Comparison of ENCODE assay signal across 8 cellular contexts in the genomic region with DNA sequence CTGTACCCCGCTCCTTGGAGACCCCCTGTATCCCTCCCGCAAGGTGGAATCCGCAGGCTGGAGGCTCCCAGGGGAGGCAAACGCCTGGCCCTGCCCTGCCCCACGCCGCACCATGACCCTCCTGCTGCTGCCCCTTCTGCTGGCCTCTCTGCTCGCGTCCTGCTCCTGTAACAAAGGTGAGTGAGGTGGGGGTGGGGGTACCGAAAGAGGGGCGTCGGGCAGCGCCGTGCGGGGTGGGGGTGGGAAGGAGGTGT.
A peak's percentile ranks its signal among the peaks of the same experiment; 100 is the strongest.
DNase-seq lines count a peak whose midpoint lies in the region; ATAC-seq and TF ChIP-seq lines count a peak whose summit lies in the region.

No MANE protein-coding gene starts in this region.

- TF ChIP-seq CTCF in GM06990 (IDR thresholded peaks at IDR 0.05; ENCODE audit: insufficient read depth, low read length, poor library complexity, severe bottlenecking) (no peak), neutrophil (IDR thresholded peaks at IDR 0.05) (no peak)

- peak overlapping the region; percentile 85 for H3K4me3 ChIP-seq in GM06990 (replicated peaks; ENCODE audit: low read depth, low read length)
- peak overlapping the region; percentile 74 for H3K4me3 ChIP-seq in endocrine pancreas (ENCODE audit: control insufficient read depth, insufficient read depth, low read length)
- peak overlapping the region; percentile 56 to 64 for H3K4me3 ChIP-seq in neutrophil (ENCODE audit: low read depth in 1 of 2, low read length in 1 of 2)

- H3K27me3 ChIP-seq in GM06990 (replicated peaks; ENCODE audit: control insufficient read depth, insufficient read depth, low read length): no peaks in the 10 kb centered on the region
- H3K27me3 ChIP-seq in endocrine pancreas (ENCODE audit: control insufficient read depth, insufficient read depth, low read length): no peaks in the 10 kb centered on the region
- H3K27me3 ChIP-seq in neutrophil: peaks cover 52% of the 10 kb centered on the region

- H3K27ac ChIP-seq in KOPT-K1 (ENCODE audit: low read depth, low read length, poor library complexity, severe bottlenecking): peak overlapping the region; percentile 45
- H3K27ac ChIP-seq in neutrophil: no peak overlapping the region

- ATAC-seq in GM18868 (IDR thresholded peaks at IDR 0.05; ENCODE audit: unreplicated experiment): no peak

- no peaks in the 10 kb centered on the region for H3K9me3 ChIP-seq in KOPT-K1 (ENCODE audit: insufficient read depth, low read length, poor library complexity, severe bottlenecking)
- no peaks in the 10 kb centered on the region for H3K9me3 ChIP-seq in endocrine pancreas (ENCODE audit: control insufficient read depth, low read length)
- H3K9me3 ChIP-seq in neutrophil: no peaks in the 10 kb centered on the region

- H3K9ac ChIP-seq in endocrine pancreas (ENCODE audit: control insufficient read depth, insufficient read depth, low read length): peak overlapping the region; percentile 90

- no peaks in the 10 kb centered on the region for H3K4me1 ChIP-seq in endocrine pancreas (ENCODE audit: control insufficient read depth, insufficient read depth, low read length)
- peaks cover 19 to 20% of the 10 kb centered on the region in 2 experiments for H3K4me1 ChIP-seq in neutrophil (ENCODE audit: control insufficient read depth in 1 of 2, insufficient read depth in 1 of 2, low read depth in 1 of 2, low read length in 1 of 2)

- DNase-seq in GM06990 (ENCODE audit: extremely low read depth, insufficient read length) (no peak), NOMO-1 (lab: John Stamatoyannopoulos, UW; ENCODE audit: unreplicated experiment in 2 of 2) (no peak), SKM-1 treated with dmso at 0.1 percent for 144 hours (lab: John Stamatoyannopoulos, UW; ENCODE audit: unreplicated experiment) (no peak), DMS114 treated with DMSO at 0.1 percent for 48 hours (lab: John Stamatoyannopoulos, UW; ENCODE audit: unreplicated experiment) (no peak)

- peaks cover 2% of the 10 kb centered on the region for H3K36me3 ChIP-seq in GM06990 (ENCODE audit: control insufficient read depth, insufficient read depth, low read length)
- peaks cover 8% of the 10 kb centered on the region; the same call in 1 of the 2 replicates for H3K36me3 ChIP-seq in KOPT-K1 (ENCODE audit: insufficient read depth, low read length)
- peaks cover 7% of the 10 kb centered on the region for H3K36me3 ChIP-seq in endocrine pancreas (ENCODE audit: control insufficient read depth, insufficient read depth, low read length)
- H3K36me3 ChIP-seq in neutrophil: peaks cover 26% of the 10 kb centered on the region
